ENCODE assay signal across 21 cellular contexts in the genomic region with DNA sequence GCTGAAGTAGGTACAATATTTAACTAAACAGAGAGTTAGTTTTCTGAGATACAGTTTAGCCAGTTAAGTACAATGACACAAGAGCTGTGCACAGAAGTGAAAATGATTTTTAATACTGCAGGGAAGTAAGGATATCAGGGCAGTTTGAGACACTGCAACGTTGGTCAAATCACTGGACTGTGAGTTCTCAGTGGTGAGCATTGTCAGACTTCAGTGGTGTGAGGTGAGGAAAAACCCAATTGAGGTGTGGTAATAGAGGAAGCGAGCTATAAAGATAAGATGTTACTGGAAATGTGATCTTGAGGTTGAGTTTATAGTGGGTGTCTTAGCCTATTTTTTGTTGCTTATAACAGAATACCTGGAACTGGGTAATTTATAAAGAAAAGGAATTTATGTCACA.
A peak's percentile ranks its signal among the peaks of the same experiment; 100 is the strongest.
DNase-seq lines count a peak whose midpoint lies in the region; ATAC-seq and TF ChIP-seq lines count a peak whose summit lies in the region.
"Had no signal": no experiment of that assay in that cellular context is flagged by ENCODE, and none has a peak within 500 bp of the region (broad histone marks: within the 10 kb centered on the region; RNA-seq: fewer than 3 reads in every experiment).

No MANE protein-coding gene starts in this region.

- H3K4me3 Mint-ChIP-seq in stimulated activated memory B cell treated with anti-CD40 and anti-IgM and Interleukin-4, amounts not matched to agents 10 μg/mL and 1 μg/mL and 100 μg/mL, for 72 hours, result no peak overlapping the region
- H3K4me3 Mint-ChIP-seq: CD4-positive, alpha-beta memory T cell; HFFc6 had no signal

- no peaks in the 10 kb centered on the region for H3K27me3 Mint-ChIP-seq in stimulated activated memory B cell treated with anti-CD40 and anti-IgM and Interleukin-4, amounts not matched to agents 10 μg/mL and 1 μg/mL and 100 μg/mL, for 72 hours
- H3K27me3 Mint-ChIP-seq: CD4-positive, alpha-beta memory T cell had no signal

- H3K9me3 ChIP-seq in tibial artery, result no peaks in the 10 kb centered on the region
- H3K9me3 ChIP-seq: A549 had no signal

- ATAC-seq in GM18858 (IDR thresholded peaks at IDR 0.05; ENCODE audit: unreplicated experiment), result peak; percentile 46
- peak; percentile 80 for ATAC-seq in GM21717 (IDR thresholded peaks at IDR 0.05; ENCODE audit: unreplicated experiment)
- peak; percentile 76 for ATAC-seq in HG03342 (IDR thresholded peaks at IDR 0.05; ENCODE audit: unreplicated experiment)
- peak; percentile 54 for ATAC-seq in stimulated activated memory B cell treated with anti-CD40 and anti-IgM and Interleukin-4, amounts not matched to agents 10 μg/mL and 1 μg/mL and 100 μg/mL, for 72 hours
- ATAC-seq: A549, Right ventricle myocardium inferior had no signal

- no peaks in the 10 kb centered on the region for H3K4me1 ChIP-seq in tibial artery
- H3K4me1 ChIP-seq: A549 had no signal

- no peaks in the 10 kb centered on the region for H3K36me3 Mint-ChIP-seq in stimulated activated memory B cell treated with anti-CD40 and anti-IgM and Interleukin-4, amounts not matched to agents 10 μg/mL and 1 μg/mL and 100 μg/mL, for 72 hours
- H3K36me3 Mint-ChIP-seq: CD4-positive, alpha-beta memory T cell had no signal

- no peak overlapping the region for H3K27ac Mint-ChIP-seq in stimulated activated memory B cell treated with anti-CD40 and anti-IgM and Interleukin-4, amounts not matched to agents 10 μg/mL and 1 μg/mL and 100 μg/mL, for 72 hours
- H3K27ac Mint-ChIP-seq: CD4-positive, alpha-beta memory T cell; HFFc6 had no signal

- DNase-seq in NOMO-1 treated with dmso at 0.1 percent for 144 hours (lab: John Stamatoyannopoulos, UW; ENCODE audit: unreplicated experiment) (no peak), tibial artery (no peak)
- no peak for DNase-seq in activated CD8-positive, alpha-beta memory T cell treated with anti-CD3 and anti-CD28 coated beads for 24 hours
- DNase-seq: CD4-positive, alpha-beta memory T cell; DMS153; GDM1; HFFc6; IMR-90; NCI-H1436; NCI-H2029; NCI-H2171; NCI-H446; NCI-H526 treated with DMSO at 0.1 percent for 48 hours; SW 1271; T-helper 2 cell had no signal

- no peaks in the 10 kb centered on the region for H3K36me3 ChIP-seq in tibial artery

- peaks cover 5% of the 10 kb centered on the region for H3K9me3 Mint-ChIP-seq in stimulated activated memory B cell treated with anti-CD40 and anti-IgM and Interleukin-4, amounts not matched to agents 10 μg/mL and 1 μg/mL and 100 μg/mL, for 72 hours
- H3K9me3 Mint-ChIP-seq: HFFc6 had no signal

- no peak overlapping the region for H3K27ac ChIP-seq in tibial artery
- H3K27ac ChIP-seq: A549 had no signal

- TF ChIP-seq CTCF in tibial artery (IDR thresholded peaks at IDR 0.05), result no peak

- intact Hi-C loops in tibial artery (cut with DNase I; ENCODE audit: low total_unique reads), result no loop called here

- H3K4me3 ChIP-seq in tibial artery, result no peak overlapping the region
- H3K4me3 ChIP-seq: A549 had no signal

- no peaks in the 10 kb centered on the region for H3K4me1 Mint-ChIP-seq in stimulated activated memory B cell treated with anti-CD40 and anti-IgM and Interleukin-4, amounts not matched to agents 10 μg/mL and 1 μg/mL and 100 μg/mL, for 72 hours
- H3K4me1 Mint-ChIP-seq: CD4-positive, alpha-beta memory T cell had no signal

- no peaks in the 10 kb centered on the region for H3K27me3 ChIP-seq in tibial artery
